In the genomic region with DNA sequence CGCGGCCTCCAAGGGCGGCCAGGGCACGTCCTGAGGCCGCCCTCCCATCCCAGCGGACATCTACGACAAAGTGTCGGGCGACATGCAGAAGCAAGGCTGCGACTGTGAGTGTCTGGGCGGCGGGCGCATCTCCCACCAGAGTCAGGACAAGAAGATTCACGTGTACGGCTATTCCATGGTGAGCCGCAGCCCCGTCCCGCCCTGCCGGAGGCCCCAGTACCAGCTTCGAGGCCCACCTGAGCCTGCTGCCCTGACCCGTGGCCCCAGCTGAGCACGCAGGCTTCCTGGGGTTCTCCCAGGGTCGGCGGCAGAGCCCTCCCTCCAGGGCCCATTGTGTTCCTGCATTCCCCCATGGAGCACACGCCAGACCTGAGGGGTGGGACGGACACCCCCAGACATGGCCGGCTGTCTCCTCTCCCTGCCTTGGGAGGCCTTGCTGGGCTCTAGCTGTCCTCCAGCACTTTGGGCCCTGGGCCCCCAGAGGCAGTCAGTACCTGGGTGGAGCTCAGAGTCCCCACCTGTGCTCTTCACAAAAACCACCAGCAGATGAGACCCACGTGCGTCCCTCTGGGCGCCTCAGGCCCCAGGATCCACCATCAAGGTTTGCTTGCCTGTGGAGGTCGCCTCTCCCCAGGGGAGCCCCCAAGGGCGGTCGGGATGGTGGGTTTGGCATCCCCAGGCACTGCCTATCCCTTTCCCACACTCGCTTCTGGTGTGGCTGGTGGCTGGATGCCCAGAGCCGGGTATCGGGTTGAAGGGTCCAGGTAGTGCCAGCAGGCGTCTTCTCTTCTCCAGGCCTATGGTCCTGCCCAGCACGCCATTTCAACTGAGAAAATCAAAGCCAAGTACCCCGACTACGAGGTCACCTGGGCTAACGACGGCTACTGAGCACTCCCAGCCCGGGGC, we compare ENCODE assay signal across 8 cellular contexts. TPM values are rescaled to one million over a fixed set of nuclear protein-coding genes. Genes with fewer than 3 reads are reported as not detected.
A peak's percentile ranks its signal among the peaks of the same experiment; 100 is the strongest.
DNase-seq lines count a peak whose midpoint lies in the region; ATAC-seq and TF ChIP-seq lines count a peak whose summit lies in the region.

No MANE protein-coding gene starts in this region.

- H3K4me3 Mint-ChIP-seq in CD4-positive, alpha-beta T cell, result peak overlapping the region; percentile 87

- H3K4me3 ChIP-seq in PC-9, result peak overlapping the region; percentile 87
- peak overlapping the region; percentile 97 for H3K4me3 ChIP-seq in epithelial cell of esophagus (ENCODE audit: low read length)
- H3K4me3 ChIP-seq in neutrophil (ENCODE audit: low read depth in 1 of 2, low read length in 1 of 2), result peak overlapping the region; percentile 85 to 100

- no peak for TF ChIP-seq CTCF in CD4-positive, alpha-beta T cell (IDR thresholded peaks at IDR 0.05)
- TF ChIP-seq CTCF in PC-9 (conservative IDR thresholded peaks at IDR 0.05) (no peak), epithelial cell of esophagus (IDR thresholded peaks at IDR 0.05; ENCODE audit: insufficient read depth, low read depth, low read length, missing control alignments) (no peak), neutrophil (IDR thresholded peaks at IDR 0.05) (no peak)

- H3K79me2 ChIP-seq in PC-9 (ENCODE audit: low read depth), result no peaks in the 10 kb centered on the region

- POLR2A ChIA-PET in CD4-positive, alpha-beta T cell (lab: Charles Lee), result interaction anchor here (0.9 kb wide), 1 partner anchor 32 kb away, joined by 3 read pairs; no protein-coding TSS in a partner anchor
- POLR2A ChIA-PET in PC-9 (lab: Charles Lee; ENCODE audit: unreplicated experiment), result no interaction called here

- H3K36me3 Mint-ChIP-seq in CD4-positive, alpha-beta T cell (ENCODE audit: low read depth), result peaks cover 8% of the 10 kb centered on the region

- no peak for ATAC-seq in CD4-positive, alpha-beta T cell (ENCODE audit: poor library complexity)
- no peak for ATAC-seq in GM19455 (IDR thresholded peaks at IDR 0.05; ENCODE audit: unreplicated experiment)

- DNase-seq in CD4-positive, alpha-beta T cell, result no peak
- DNase-seq in PC-9, result no peak
- no peak for DNase-seq in epithelial cell of esophagus (ENCODE audit: low read depth)
- DNase-seq in D341Med (ENCODE audit: low spot score), result no peak
- DNase-seq in NK-92 (lab: John Stamatoyannopoulos, UW; ENCODE audit: unreplicated experiment), result no peak
- no peak for DNase-seq in globus pallidus (ENCODE audit: low spot score)

- peaks cover 12% of the 10 kb centered on the region for H3K27me3 ChIP-seq in CD4-positive, alpha-beta T cell (ENCODE audit: control insufficient read depth, insufficient read depth, low read length)
- H3K27me3 ChIP-seq in PC-9 (ENCODE audit: insufficient read depth, low read depth) (no peaks in the 10 kb centered on the region), neutrophil (peaks cover 41% of the 10 kb centered on the region)

- intact Hi-C loops in CD4-positive, alpha-beta T cell (cut with DNase I, micrococcal nuclease), result loop anchor here (1.0 to 10.0 kb wide), 7 partner anchors 16 to 95 kb away; a partner anchor contains a TSS
- intact Hi-C loops in PC-9 (cut with micrococcal nuclease; ENCODE audit: unreplicated experiment), result loop anchor here (1.0 to 5.0 kb wide), 5 partner anchors 32 to 177 kb away; a partner anchor contains a TSS

- H3K9me2 ChIP-seq in PC-9 (ENCODE audit: insufficient read depth), result no peaks in the 10 kb centered on the region

- H3K9me3 ChIP-seq in CD4-positive, alpha-beta T cell (ENCODE audit: control insufficient read depth, low read length), result no peaks in the 10 kb centered on the region
- H3K9me3 ChIP-seq in PC-9 (ENCODE audit: insufficient read depth, low read depth), result no peaks in the 10 kb centered on the region
- H3K9me3 ChIP-seq in neutrophil, result no peaks in the 10 kb centered on the region

- peaks cover 22% of the 10 kb centered on the region; the same call in 1 of the 2 replicates for H3F3A ChIP-seq in PC-9 (ENCODE audit: insufficient read depth, low read depth)

- no peak overlapping the region for H3K27ac ChIP-seq in CD4-positive, alpha-beta T cell (ENCODE audit: low read depth, low read length)
- H3K27ac ChIP-seq in PC-9 (no peak overlapping the region), neutrophil (peak overlapping the region; percentile 69)

- peak overlapping the region; percentile 85 for H3K4me2 ChIP-seq in PC-9

- peaks cover 21% of the 10 kb centered on the region for H4K20me1 ChIP-seq in PC-9 (ENCODE audit: insufficient read depth)

- H3K4me1 Mint-ChIP-seq in CD4-positive, alpha-beta T cell (ENCODE audit: low read depth), result peaks cover 10% of the 10 kb centered on the region

- H3K4me1 ChIP-seq in PC-9 (replicated peaks; ENCODE audit: insufficient read depth), result peaks cover 6% of the 10 kb centered on the region; the same call in 1 of the 2 replicates
- peaks cover 31 to 41% of the 10 kb centered on the region in 2 experiments for H3K4me1 ChIP-seq in neutrophil (ENCODE audit: control insufficient read depth in 1 of 2, insufficient read depth in 1 of 2, low read depth in 1 of 2, low read length in 1 of 2)

- H2AFZ ChIP-seq in PC-9, result no peak overlapping the region

- no peak overlapping the region for H3K27ac Mint-ChIP-seq in CD4-positive, alpha-beta T cell

- peaks cover 19% of the 10 kb centered on the region for H3K27me3 Mint-ChIP-seq in CD4-positive, alpha-beta T cell

- CTCF ChIA-PET in CD4-positive, alpha-beta T cell (lab: Charles Lee), result no interaction called here
- CTCF ChIA-PET in PC-9 (lab: Charles Lee), result no interaction called here

- TSS peak; percentile 58 for BruUV-seq in PC-9 (replicated peaks; lab: Mats Ljungman, UMichigan)

- no peaks in the 10 kb centered on the region for H3K36me3 ChIP-seq in PC-9 (ENCODE audit: low read depth)
- H3K36me3 ChIP-seq in neutrophil, result no peaks in the 10 kb centered on the region

- no peaks in the 10 kb centered on the region for H3K9me3 Mint-ChIP-seq in CD4-positive, alpha-beta T cell

RNA-seq across cellular contexts. Expression of a gene that starts 1.0 kb away (rescaled TPM):
- 10 to 100 TPM; 13.6 to 17.8 TPM for total RNA-seq in CD4-positive, alpha-beta T cell
- total RNA-seq in PC-9 (2021), result 112 and 114 TPM in 2 replicates

RNA-seq across cellular contexts. Expression of a gene that starts 1.9 kb away (rescaled TPM):
- 1 to 10 TPM; 2.2 to 3.4 TPM for total RNA-seq in CD4-positive, alpha-beta T cell
- 9.2 and 11.6 TPM in 2 replicates for total RNA-seq in PC-9 (2021)

RNA-seq across cellular contexts. Expression of a gene that starts 7.9 kb away (rescaled TPM):
- 1 to 10 TPM; 1.1 to 1.2 TPM for total RNA-seq in CD4-positive, alpha-beta T cell
- total RNA-seq in PC-9 (2021), result 5.3 and 5.9 TPM in 2 replicates

RNA-seq across cellular contexts. Expression of a gene that starts 15.9 kb away (rescaled TPM):
- total RNA-seq in CD4-positive, alpha-beta T cell, result 100 to 1,000 TPM; 215 to 220 TPM
- total RNA-seq in PC-9 (2021), result 275 and 338 TPM in 2 replicates

RNA-seq across cellular contexts. Expression of a gene that starts 36.1 kb away (rescaled TPM):
- total RNA-seq in CD4-positive, alpha-beta T cell, result 10 to 100 TPM; 10.6 to 11.6 TPM
- total RNA-seq in PC-9 (2021), result 42.7 and 48.0 TPM in 2 replicates
